In genomic region chr4:8847331-8847730, GRCh38 we compare ENCODE assay signal across 30 cellular contexts. TPM values are rescaled to one million over a fixed set of nuclear protein-coding genes. Genes with fewer than 3 reads are reported as not detected.
DNase-seq lines count a peak whose midpoint lies in the region; ATAC-seq and TF ChIP-seq lines count a peak whose summit lies in the region.
"Had no signal": no experiment of that assay in that cellular context is flagged by ENCODE, and none has a peak within 500 bp of the region (broad histone marks: within the 10 kb centered on the region; RNA-seq: fewer than 3 reads in every experiment).

No MANE protein-coding gene starts in this region.

- H3K4me1 ChIP-seq in HCT116 (ENCODE audit: control insufficient read depth in 1 of 2, insufficient read depth in 2 of 2, low read length in 2 of 2) (peaks cover 12 to 18% of the 10 kb centered on the region in 2 experiments; a peak in 3 of 4 replicates), suprapubic skin (no peaks in the 10 kb centered on the region)
- H3K4me1 ChIP-seq in effector memory CD4-positive, alpha-beta T cell (ENCODE audit: control insufficient read depth, insufficient read depth, low read length, poor library complexity, severe bottlenecking) = no peaks in the 10 kb centered on the region
- H3K4me1 ChIP-seq: breast epithelium, prostate gland had no signal

- TF ChIP-seq RAD21 in HCT116 (IDR thresholded peaks at IDR 0.05; ENCODE audit: low read depth) = no peak

- H3K9me3 ChIP-seq in HCT116 (ENCODE audit: control insufficient read depth in 1 of 2, insufficient read depth in 1 of 2, low read depth in 1 of 2, low read length in 2 of 2) (no peaks in the 10 kb centered on the region), suprapubic skin (no peaks in the 10 kb centered on the region)
- no peaks in the 10 kb centered on the region for H3K9me3 ChIP-seq in effector memory CD4-positive, alpha-beta T cell (ENCODE audit: control insufficient read depth, low read length)
- H3K9me3 ChIP-seq: neutrophil, prostate gland had no signal

- no peaks in the 10 kb centered on the region for H3K9me3 Mint-ChIP-seq in activated CD8-positive, alpha-beta memory T cell treated with anti-CD3 and anti-CD28 coated beads, Interleukin-2, amount 10 ng/mL, durations not matched to agents 7 days and 5 days (ENCODE audit: low read depth)
- H3K9me3 Mint-ChIP-seq: activated T-helper 17 cell treated with anti-CD3 and anti-CD28 coated beads, Interleukin-2, amount 50 U/mL, for 72 hours; WTC11 had no signal

- H3K4me1 Mint-ChIP-seq in activated CD8-positive, alpha-beta memory T cell treated with anti-CD3 and anti-CD28 coated beads, Interleukin-2, amount 10 ng/mL, durations not matched to agents 7 days and 5 days = no peaks in the 10 kb centered on the region
- H3K4me1 Mint-ChIP-seq: activated T-helper 17 cell treated with anti-CD3 and anti-CD28 coated beads, Interleukin-2, amount 50 U/mL, for 72 hours; WTC11 had no signal

- H3K4me3 ChIP-seq in HCT116 (replicated peaks in 1 of 2; ENCODE audit: low read depth in 1 of 2, low read length in 2 of 2) (no peak overlapping the region), suprapubic skin (no peak overlapping the region)
- no peak overlapping the region for H3K4me3 ChIP-seq in effector memory CD4-positive, alpha-beta T cell (ENCODE audit: insufficient read depth, low read depth, low read length, poor library complexity, severe bottlenecking)
- H3K4me3 ChIP-seq: breast epithelium, prostate gland had no signal

- ATAC-seq in activated CD8-positive, alpha-beta memory T cell treated with anti-CD3 and anti-CD28 coated beads, Interleukin-2, amount 10 ng/mL, durations not matched to agents 7 days and 5 days = no peak
- peak; percentile 19 for ATAC-seq in HCT116
- ATAC-seq: activated T-helper 17 cell treated with anti-CD3 and anti-CD28 coated beads, Interleukin-2, amount 50 U/mL, for 72 hours; esophagus mucosa; left ventricle myocardium superior; PC-3 had no signal

- no peak overlapping the region for H2AFZ ChIP-seq in HCT116 (ENCODE audit: low read depth, low read length, poor library complexity, severe bottlenecking)

- RAD21 ChIA-PET in HCT116 (lab: Charles Lee; ENCODE audit: low non-redundant PET in 1 of 2, low total read pairs in 2 of 2, uncharacterized antibody in 2 of 2, unreplicated experiment in 2 of 2) = no interaction called here

- H3K36me3 ChIP-seq in HCT116 (ENCODE audit: control insufficient read depth in 1 of 2, insufficient read depth in 2 of 2, low read length in 2 of 2) = no peaks in the 10 kb centered on the region
- no peaks in the 10 kb centered on the region for H3K36me3 ChIP-seq in suprapubic skin
- H3K36me3 ChIP-seq in effector memory CD4-positive, alpha-beta T cell (ENCODE audit: control insufficient read depth, insufficient read depth, low read length) = no peaks in the 10 kb centered on the region
- H3K36me3 ChIP-seq: breast epithelium, neutrophil, prostate gland had no signal

- peak; percentile 9 for DNase-seq in activated CD8-positive, alpha-beta memory T cell treated with anti-CD3 and anti-CD28 coated beads for 24 hours
- DNase-seq in activated CD8-positive, alpha-beta memory T cell treated with anti-CD3 and anti-CD28 coated beads, Interleukin-2, amount 10 ng/mL, durations not matched to agents 7 days and 5 days = no peak
- DNase-seq in HCT116 (ENCODE audit: low read depth, low spot score) (no peak), islet precursor cell (peak; percentile 35), suprapubic skin (ENCODE audit: low spot score in 2 of 2) (peak; percentile 9 to 52), NCI-H187 treated with DMSO at 0.1 percent for 48 hours (lab: John Stamatoyannopoulos, UW) (no peak)
- DNase-seq in activated CD4-positive, alpha-beta T cell treated with anti-CD3 and anti-CD28 coated beads, Interleukin-2, amount 50 U/mL, for 48 hours = no peak
- DNase-seq in effector memory CD4-positive, alpha-beta T cell = no peak
- DNase-seq: Calu3; cortex of kidney; DMS79; GDM1; left ventricle myocardium superior; MV-4-11; NCI-H1436; NCI-H2081 treated with DMSO at 0.1 percent for 48 hours; NCI-H2227 treated with DMSO at 0.1 percent for 48 hours; PC-3; stimulated activated CD4-positive, alpha-beta T cell treated with anti-CD3 and anti-CD28 coated beads, Interleukin-4, amount 100 ng/mL, for 24 hours; T1000 had no signal

- H3K4me3 Mint-ChIP-seq in activated CD8-positive, alpha-beta memory T cell treated with anti-CD3 and anti-CD28 coated beads, Interleukin-2, amount 10 ng/mL, durations not matched to agents 7 days and 5 days = no peak overlapping the region
- H3K4me3 Mint-ChIP-seq: activated naive CD8-positive, alpha-beta T cell; activated T-helper 17 cell treated with anti-CD3 and anti-CD28 coated beads, Interleukin-2, amount 50 U/mL, for 72 hours; WTC11 had no signal

- TF ChIP-seq CTCF in HCT116 (IDR thresholded peaks at IDR 0.05 in 2 of 3, conservative IDR thresholded peaks at IDR 0.05 in 1 of 3; ENCODE audit: borderline replicate concordance in 1 of 3, insufficient read depth in 1 of 3, low read depth in 2 of 3, low read length in 2 of 3) (no peak), suprapubic skin (IDR thresholded peaks at IDR 0.05) (no peak)

- H3K9me2 ChIP-seq in HCT116 (ENCODE audit: insufficient read depth) = no peaks in the 10 kb centered on the region

- H4K20me1 ChIP-seq in HCT116 (ENCODE audit: insufficient read depth) = no peaks in the 10 kb centered on the region

- H3K9ac ChIP-seq in HCT116 (ENCODE audit: low read length) = no peak overlapping the region

- TF ChIP-seq POLR2A in HCT116 (IDR thresholded peaks at IDR 0.05; ENCODE audit: borderline replicate concordance, extremely low read depth, insufficient read depth, insufficient read length) (no peak), suprapubic skin (IDR thresholded peaks at IDR 0.05) (no peak)

- H3K27ac Mint-ChIP-seq in activated CD8-positive, alpha-beta memory T cell treated with anti-CD3 and anti-CD28 coated beads, Interleukin-2, amount 10 ng/mL, durations not matched to agents 7 days and 5 days = no peak overlapping the region
- H3K27ac Mint-ChIP-seq: activated naive CD8-positive, alpha-beta T cell; activated T-helper 17 cell treated with anti-CD3 and anti-CD28 coated beads, Interleukin-2, amount 50 U/mL, for 72 hours; WTC11 had no signal

- H3K27me3 ChIP-seq in HCT116 (ENCODE audit: insufficient read depth, low read length) (peaks cover 7% of the 10 kb centered on the region), suprapubic skin (peaks cover 77% of the 10 kb centered on the region)
- H3K27me3 ChIP-seq in effector memory CD4-positive, alpha-beta T cell (replicated peaks; ENCODE audit: control insufficient read depth, insufficient read depth, low read length, poor library complexity, severe bottlenecking) = no peaks in the 10 kb centered on the region

- H3K27ac ChIP-seq in HCT116 (ENCODE audit: low read depth, low read length) (no peak overlapping the region), suprapubic skin (no peak overlapping the region)
- no peak overlapping the region for H3K27ac ChIP-seq in effector memory CD4-positive, alpha-beta T cell (ENCODE audit: insufficient read depth, low read length, poor library complexity, severe bottlenecking)
- H3K27ac ChIP-seq: breast epithelium, neutrophil, prostate gland had no signal

- no TSS peak for BruUV-seq in HCT116 (replicated peaks; lab: Mats Ljungman, UMichigan)

- H3K4me2 ChIP-seq in HCT116 (ENCODE audit: low read length) = 0 out of 2 replicates have a peak overlapping the region, but pooled peaks have one; percentile 4

- CTCF ChIA-PET in activated CD8-positive, alpha-beta memory T cell treated with anti-CD3 and anti-CD28 coated beads, Interleukin-2, amount 10 ng/mL, durations not matched to agents 7 days and 5 days (lab: Charles Lee) = no interaction called here
- CTCF ChIA-PET in HCT116 (lab: Charles Lee) = interaction anchor here (0.8 to 1.0 kb wide), 2 partner anchors 27 to 159 kb away, joined by 3 read pairs; no protein-coding TSS in a partner anchor

- WGBS in suprapubic skin = 35% methylated on average over 4 of the region's 12 CpGs

- no peaks in the 10 kb centered on the region for H3K27me3 Mint-ChIP-seq in activated CD8-positive, alpha-beta memory T cell treated with anti-CD3 and anti-CD28 coated beads, Interleukin-2, amount 10 ng/mL, durations not matched to agents 7 days and 5 days

- POLR2A ChIA-PET in HCT116 (lab: Charles Lee) = no interaction called here

- intact Hi-C loops in HCT116 (cut with micrococcal nuclease) = no loop called here

- H3K79me2 ChIP-seq in HCT116 (ENCODE audit: insufficient read depth, low read length) = no peaks in the 10 kb centered on the region

- TF ChIP-seq EP300 in suprapubic skin (IDR thresholded peaks at IDR 0.05) = no peak

- no peaks in the 10 kb centered on the region for H3K36me3 Mint-ChIP-seq in activated CD8-positive, alpha-beta memory T cell treated with anti-CD3 and anti-CD28 coated beads, Interleukin-2, amount 10 ng/mL, durations not matched to agents 7 days and 5 days
- H3K36me3 Mint-ChIP-seq: activated naive CD8-positive, alpha-beta T cell; WTC11 had no signal

TF ChIP-seq in HCT116, 20 proteins besides CTCF, POLR2A, EP300 and RAD21 (continues in another document):
- TF ChIP-seq YY1 (IDR thresholded peaks at IDR 0.05; ENCODE audit: extremely low read depth, insufficient replicate concordance, low read depth, low read length) (no peak), SRF (IDR thresholded peaks at IDR 0.05; ENCODE audit: low read depth) (no peak), MAX (IDR thresholded peaks at IDR 0.05) (no peak)
- TF ChIP-seq, protein P1, sequence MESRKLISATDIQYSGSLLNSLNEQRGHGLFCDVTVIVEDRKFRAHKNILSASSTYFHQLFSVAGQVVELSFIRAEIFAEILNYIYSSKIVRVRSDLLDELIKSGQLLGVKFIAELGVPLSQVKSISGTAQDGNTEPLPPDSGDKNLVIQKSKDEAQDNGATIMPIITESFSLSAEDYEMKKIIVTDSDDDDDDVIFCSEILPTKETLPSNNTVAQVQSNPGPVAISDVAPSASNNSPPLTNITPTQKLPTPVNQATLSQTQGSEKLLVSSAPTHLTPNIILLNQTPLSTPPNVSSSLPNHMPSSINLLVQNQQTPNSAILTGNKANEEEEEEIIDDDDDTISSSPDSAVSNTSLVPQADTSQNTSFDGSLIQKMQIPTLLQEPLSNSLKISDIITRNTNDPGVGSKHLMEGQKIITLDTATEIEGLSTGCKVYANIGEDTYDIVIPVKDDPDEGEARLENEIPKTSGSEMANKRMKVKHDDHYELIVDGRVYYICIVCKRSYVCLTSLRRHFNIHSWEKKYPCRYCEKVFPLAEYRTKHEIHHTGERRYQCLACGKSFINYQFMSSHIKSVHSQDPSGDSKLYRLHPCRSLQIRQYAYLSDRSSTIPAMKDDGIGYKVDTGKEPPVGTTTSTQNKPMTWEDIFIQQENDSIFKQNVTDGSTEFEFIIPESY (IDR thresholded peaks at IDR 0.05; ENCODE audit: extremely low read depth, insufficient replicate concordance, low read length) = no peak

RNA-seq across cellular contexts. Expression of gene HMX1, which starts 24.3 kb away (rescaled TPM):
- not detected for total RNA-seq in activated CD8-positive, alpha-beta memory T cell treated with anti-CD3 and anti-CD28 coated beads, Interleukin-2, amount 10 ng/mL, durations not matched to agents 7 days and 5 days
- 0.39 TPM for total RNA-seq in HCT116 (2021; ENCODE audit: unreplicated experiment)
- polyA plus RNA-seq in HCT116 (2012) = 0.18 and 0.26 TPM in 2 replicates
- not detected for total RNA-seq in suprapubic skin
- total RNA-seq: A172; activated T-helper 17 cell treated with anti-CD3 and anti-CD28 coated beads, Interleukin-2, amount 50 U/mL, for 72 hours; breast epithelium; Calu3; esophagus mucosa; fibroblast of villous mesenchyme; left ventricle myocardium superior; PC-3; ureter had no signal

Comparison
In these comparisons a context has a peak if more than half of its experiments do, and no peak if none do; other contexts are left out.
1. DNase-seq: peak in activated CD8-positive, alpha-beta memory T cell treated with anti-CD3 and anti-CD28 coated beads for 24 hours (single experiment), islet precursor cell (single experiment) and suprapubic skin (2 of 2); none in activated CD8-positive, alpha-beta memory T cell treated with anti-CD3 and anti-CD28 coated beads, Interleukin-2, amount 10 ng/mL, durations not matched to agents 7 days and 5 days (single experiment), HCT116 (single experiment), NCI-H187 treated with DMSO at 0.1 percent for 48 hours (single experiment), activated CD4-positive, alpha-beta T cell treated with anti-CD3 and anti-CD28 coated beads, Interleukin-2, amount 50 U/mL, for 48 hours (0 of 2) and effector memory CD4-positive, alpha-beta T cell (0 of 3).